In genomic region chr3:107846282-107846852, GRCh38 we compare ENCODE assay signal across 8 cellular contexts.
DNase-seq lines count a peak whose midpoint lies in the region; ATAC-seq and TF ChIP-seq lines count a peak whose summit lies in the region.

No MANE protein-coding gene starts in this region.

- no peaks in the 10 kb centered on the region for H3K4me1 ChIP-seq in OCI-LY1 (ENCODE audit: insufficient read depth, low read length, severe bottlenecking)
- peaks cover 7% of the 10 kb centered on the region for H3K4me1 ChIP-seq in body of pancreas
- H3K4me1 ChIP-seq in smooth muscle cell (ENCODE audit: low read depth): no peaks in the 10 kb centered on the region

- 41 to 42% methylated on average over 10 of the region's 10 CpGs for WGBS in body of pancreas, 2 donors
- WGBS in smooth muscle cell (ENCODE audit: low lambda C conversion rate): 52% methylated on average over 10 of the region's 10 CpGs

- H3K9ac ChIP-seq in OCI-LY1 (ENCODE audit: low read length): no peak overlapping the region
- no peak overlapping the region for H3K9ac ChIP-seq in smooth muscle cell (ENCODE audit: low read depth)

- H3K27ac ChIP-seq in 22Rv1 (no peak overlapping the region), OCI-LY1 (ENCODE audit: low read depth, low read length, poor library complexity, severe bottlenecking) (no peak overlapping the region), body of pancreas (peak overlapping the region in 1 of 4 donors; percentile 5), smooth muscle cell (ENCODE audit: low read depth) (peak overlapping the region; percentile 40)

- H3K9me3 ChIP-seq in OCI-LY1 (ENCODE audit: low read length): no peaks in the 10 kb centered on the region
- no peaks in the 10 kb centered on the region for H3K9me3 ChIP-seq in body of pancreas
- no peaks in the 10 kb centered on the region for H3K9me3 ChIP-seq in smooth muscle cell (replicated peaks; ENCODE audit: low read depth)

- intact Hi-C loops in body of pancreas (cut with DNase I): no loop called here

- no peak overlapping the region for H2AFZ ChIP-seq in OCI-LY1 (ENCODE audit: low read length)
- H2AFZ ChIP-seq in smooth muscle cell (ENCODE audit: low read depth): peak overlapping the region; percentile 56

- ATAC-seq in body of pancreas: peak; percentile 75
- no peak for ATAC-seq in HG02938 (IDR thresholded peaks at IDR 0.05; ENCODE audit: unreplicated experiment)
- no peak for ATAC-seq in GM18861 (IDR thresholded peaks at IDR 0.05; ENCODE audit: unreplicated experiment)

- H3K79me2 ChIP-seq in OCI-LY1 (ENCODE audit: insufficient read depth, low read length): no peaks in the 10 kb centered on the region
- no peaks in the 10 kb centered on the region for H3K79me2 ChIP-seq in smooth muscle cell (ENCODE audit: low read depth)

- H3K4me3 ChIP-seq in OCI-LY1 (ENCODE audit: low read depth, low read length, poor library complexity, severe bottlenecking): no peak overlapping the region
- H3K4me3 ChIP-seq in body of pancreas: no peak overlapping the region
- no peak overlapping the region for H3K4me3 ChIP-seq in smooth muscle cell

- TF ChIP-seq CTCF in 22Rv1 (IDR thresholded peaks at IDR 0.05) (peak; percentile 89), GM13976 (IDR thresholded peaks at IDR 0.05; ENCODE audit: borderline replicate concordance, control extremely low read depth, extremely low read depth, insufficient read depth, missing control alignments) (peak; percentile 44), OCI-LY1 (IDR thresholded peaks at IDR 0.05; ENCODE audit: low read length) (peak; percentile 83), body of pancreas (IDR thresholded peaks at IDR 0.05) (peak in 6 of 7 experiments; percentile 38 to 60 (median 53)), smooth muscle cell (IDR thresholded peaks at IDR 0.05; ENCODE audit: borderline replicate concordance, insufficient read depth, poor library complexity, severe bottlenecking) (peak; percentile 75)

- H3F3A ChIP-seq in OCI-LY1 (ENCODE audit: insufficient read depth, low read length) (no peaks in the 10 kb centered on the region), smooth muscle cell (ENCODE audit: low read depth) (peaks cover 8% of the 10 kb centered on the region)

- H3K27me3 ChIP-seq in OCI-LY1 (ENCODE audit: insufficient read depth, low read length) (no peaks in the 10 kb centered on the region; the same call in 1 of the 2 replicates), body of pancreas (peaks cover 0 to 5% of the 10 kb centered on the region in 2 donors), smooth muscle cell (ENCODE audit: low read depth) (no peaks in the 10 kb centered on the region)

- no peaks in the 10 kb centered on the region for H4K20me1 ChIP-seq in OCI-LY1 (ENCODE audit: insufficient read depth, low read length)
- H4K20me1 ChIP-seq in smooth muscle cell (ENCODE audit: low read depth): no peaks in the 10 kb centered on the region

- in situ Hi-C loops in GM13976 (cut with MboI; ENCODE audit: low sequenced_read_pairs, unreplicated experiment): no loop called here

- H3K4me2 ChIP-seq in OCI-LY1 (ENCODE audit: low read length): no peak overlapping the region
- H3K4me2 ChIP-seq in smooth muscle cell: peak overlapping the region; percentile 68

- H3K36me3 ChIP-seq in OCI-LY1 (ENCODE audit: insufficient read depth, low read length): no peaks in the 10 kb centered on the region
- no peaks in the 10 kb centered on the region for H3K36me3 ChIP-seq in body of pancreas (replicated peaks in 1 of 2; ENCODE audit: insufficient read depth in 1 of 2, low read depth in 2 of 2)
- no peaks in the 10 kb centered on the region for H3K36me3 ChIP-seq in smooth muscle cell (ENCODE audit: low read depth)

- no peak for TF ChIP-seq POLR2A in body of pancreas (IDR thresholded peaks at IDR 0.05)

- no peaks in the 10 kb centered on the region for H3K9me2 ChIP-seq in OCI-LY1 (ENCODE audit: low read depth, low read length)

- DNase-seq in GM13976 (ENCODE audit: low spot score): peak; percentile 46
- peak; percentile 62 to 80 (median 69) for DNase-seq in body of pancreas
- DNase-seq in iPS DF 4.7 (ENCODE audit: extremely low read depth, low spot score): peak; percentile 78
- peak; percentile 10 for DNase-seq in smooth muscle cell (lab: John Stamatoyannopoulos, UW; ENCODE audit: unreplicated experiment)

Comparison
In these comparisons a context has a peak if more than half of its experiments do, and no peak if none do; other contexts are left out.
1. DNase-seq: peak in every context shown above with its lines; median percentile 78 in iPS DF 4.7; 69 in body of pancreas; 46 in GM13976; 10 in smooth muscle cell.